8 cellular contexts compared by ENCODE assay signal in genomic region chr19:48203794-48204628, GRCh38. TPM values are rescaled to one million over a fixed set of nuclear protein-coding genes. Genes with fewer than 3 reads are reported as not detected.
DNase-seq lines count a peak whose midpoint lies in the region; ATAC-seq and TF ChIP-seq lines count a peak whose summit lies in the region.

No MANE protein-coding gene starts in this region.

- no peak overlapping the region for H3K4me3 Mint-ChIP-seq in activated T-helper 17 cell treated with anti-CD3 and anti-CD28 coated beads, Interleukin-2, amount 50 U/mL, for 72 hours
- no peak overlapping the region for H3K4me3 Mint-ChIP-seq in natural killer cell

- no peak overlapping the region for H3K27ac Mint-ChIP-seq in activated T-helper 17 cell treated with anti-CD3 and anti-CD28 coated beads, Interleukin-2, amount 50 U/mL, for 72 hours
- H3K27ac Mint-ChIP-seq in natural killer cell, result no peak overlapping the region

- ATAC-seq in activated T-helper 17 cell treated with anti-CD3 and anti-CD28 coated beads, Interleukin-2, amount 50 U/mL, for 72 hours (replicated peaks), result peak; percentile 100
- peak; percentile 100 for ATAC-seq in natural killer cell

- peak; percentile 98 for DNase-seq in Daoy (ENCODE audit: low read depth)
- peak; percentile 71 for DNase-seq in GOT3 (lab: John Stamatoyannopoulos, UW)
- DNase-seq in LNCaP clone FGC (ENCODE audit: low read depth), result peak; percentile 93
- DNase-seq in RPMI7951 (ENCODE audit: low read depth), result peak; percentile 95
- DNase-seq in fibroblast of pulmonary artery (ENCODE audit: low read depth), result peak; percentile 95
- peak; percentile 82 for DNase-seq in natural killer cell
- peak; percentile 78 to 88 (median 83) for DNase-seq in stimulated activated naive CD4-positive, alpha-beta T cell (lab: John Stamatoyannopoulos, UW)

- H3K36me3 Mint-ChIP-seq in activated T-helper 17 cell treated with anti-CD3 and anti-CD28 coated beads, Interleukin-2, amount 50 U/mL, for 72 hours (ENCODE audit: low read depth), result peaks cover 30% of the 10 kb centered on the region
- no peaks in the 10 kb centered on the region for H3K36me3 Mint-ChIP-seq in natural killer cell

- no peaks in the 10 kb centered on the region for H3K9me3 Mint-ChIP-seq in activated T-helper 17 cell treated with anti-CD3 and anti-CD28 coated beads, Interleukin-2, amount 50 U/mL, for 72 hours
- H3K9me3 Mint-ChIP-seq in natural killer cell, result no peaks in the 10 kb centered on the region

- peaks cover 10% of the 10 kb centered on the region for H3K4me1 Mint-ChIP-seq in activated T-helper 17 cell treated with anti-CD3 and anti-CD28 coated beads, Interleukin-2, amount 50 U/mL, for 72 hours
- peaks cover 8 to 9% of the 10 kb centered on the region in 2 donors for H3K4me1 Mint-ChIP-seq in natural killer cell

- H3K27me3 Mint-ChIP-seq in activated T-helper 17 cell treated with anti-CD3 and anti-CD28 coated beads, Interleukin-2, amount 50 U/mL, for 72 hours, result no peaks in the 10 kb centered on the region
- H3K27me3 Mint-ChIP-seq in natural killer cell (ENCODE audit: low read depth in 2 of 2), result no peaks in the 10 kb centered on the region

- H3K4me3 ChIP-seq in LNCaP clone FGC (ENCODE audit: low read depth, low read length) (peak overlapping the region; percentile 61), fibroblast of pulmonary artery (replicated peaks; ENCODE audit: low read depth, low read length) (peak overlapping the region; percentile 92)

- TF ChIP-seq CTCF in LNCaP clone FGC (IDR thresholded peaks at IDR 0.05; ENCODE audit: control insufficient read depth, extremely low read depth, insufficient read depth) (no peak), fibroblast of pulmonary artery (IDR thresholded peaks at IDR 0.05; ENCODE audit: low read length, missing control alignments) (no peak), natural killer cell (IDR thresholded peaks at IDR 0.05) (no peak)

- intact Hi-C loops in natural killer cell (cut with micrococcal nuclease), result loop anchor here (1.0 kb wide), 1 partner anchor 56 kb away; no protein-coding TSS in a partner anchor

RNA-seq across cellular contexts. Expression of gene ZSWIM9, which starts 33.5 kb away (rescaled TPM):
- 0.86 and 3.0 TPM in 2 replicates for total RNA-seq in Daoy (2014; rRNA removed; shearing (Covaris generic))
- total RNA-seq in RPMI7951 (2014; rRNA removed; shearing (Covaris generic)), result 1.4 and 2.1 TPM in 2 replicates
- 10 to 100 TPM in 1 of 2 donors, 1 to 10 TPM in 1; 9.9 to 11.3 TPM for total RNA-seq in activated T-helper 17 cell treated with anti-CD3 and anti-CD28 coated beads, Interleukin-2, amount 50 U/mL, for 72 hours
- 1 to 10 TPM; 4.0 to 7.0 (median 5.4) TPM for total RNA-seq in natural killer cell

RNA-seq across cellular contexts. Expression of gene LIG1, which starts 33.9 kb away (rescaled TPM):
- 48.5 and 83.8 TPM in 2 replicates for total RNA-seq in Daoy (2014; rRNA removed; shearing (Covaris generic))
- 44.0 and 54.3 TPM in 2 replicates for total RNA-seq in RPMI7951 (2014; rRNA removed; shearing (Covaris generic))
- 100 to 1,000 TPM; 154 to 206 TPM for total RNA-seq in activated T-helper 17 cell treated with anti-CD3 and anti-CD28 coated beads, Interleukin-2, amount 50 U/mL, for 72 hours
- total RNA-seq in natural killer cell, result 10 to 100 TPM; 45.4 to 65.2 (median 57.2) TPM

RNA-seq across cellular contexts. Expression of gene CARD8, which starts 51.7 kb away (rescaled TPM):
- total RNA-seq in Daoy (2014; rRNA removed; shearing (Covaris generic)), result 13.2 and 14.2 TPM in 2 replicates
- total RNA-seq in RPMI7951 (2014; rRNA removed; shearing (Covaris generic)), result 27.2 and 28.1 TPM in 2 replicates
- 100 to 1,000 TPM; 161 to 244 TPM for total RNA-seq in activated T-helper 17 cell treated with anti-CD3 and anti-CD28 coated beads, Interleukin-2, amount 50 U/mL, for 72 hours
- total RNA-seq in natural killer cell, result 100 to 1,000 TPM; 147 to 216 (median 154) TPM

Comparison
In these comparisons a context has a peak if more than half of its experiments do, and no peak if none do; other contexts are left out.
1. Peak in every context shown above with its lines: DNase-seq, ATAC-seq and H3K4me3 ChIP-seq.